ENCODE assay signal across 1 cellular context in the genomic region with DNA sequence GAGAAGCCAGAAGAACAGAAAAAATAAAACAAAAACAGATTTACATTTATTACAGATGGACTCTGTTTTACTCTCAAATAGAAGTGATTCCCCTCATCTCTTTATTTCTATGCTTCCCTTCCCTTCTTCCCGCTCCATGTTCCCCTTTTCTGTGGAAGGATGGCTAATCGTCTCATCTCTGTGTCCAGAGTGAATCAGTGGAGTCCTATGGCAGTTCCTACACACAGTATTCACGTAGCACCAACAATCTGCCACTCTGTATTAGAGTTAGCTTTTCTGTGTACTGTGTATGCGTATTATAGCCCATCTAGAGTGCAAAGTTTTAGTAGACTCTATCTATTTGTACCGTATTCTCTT.
TF ChIP-seq lines count a peak whose summit lies in the region.

No MANE protein-coding gene starts in this region.

TF ChIP-seq in SK-N-SH treated with all-trans-retinoic acid at 6 μM for 48 hours, 23 proteins besides CTCF, POLR2A, EP300 and RAD21 (continued from another document):
- TF ChIP-seq, protein P1, sequence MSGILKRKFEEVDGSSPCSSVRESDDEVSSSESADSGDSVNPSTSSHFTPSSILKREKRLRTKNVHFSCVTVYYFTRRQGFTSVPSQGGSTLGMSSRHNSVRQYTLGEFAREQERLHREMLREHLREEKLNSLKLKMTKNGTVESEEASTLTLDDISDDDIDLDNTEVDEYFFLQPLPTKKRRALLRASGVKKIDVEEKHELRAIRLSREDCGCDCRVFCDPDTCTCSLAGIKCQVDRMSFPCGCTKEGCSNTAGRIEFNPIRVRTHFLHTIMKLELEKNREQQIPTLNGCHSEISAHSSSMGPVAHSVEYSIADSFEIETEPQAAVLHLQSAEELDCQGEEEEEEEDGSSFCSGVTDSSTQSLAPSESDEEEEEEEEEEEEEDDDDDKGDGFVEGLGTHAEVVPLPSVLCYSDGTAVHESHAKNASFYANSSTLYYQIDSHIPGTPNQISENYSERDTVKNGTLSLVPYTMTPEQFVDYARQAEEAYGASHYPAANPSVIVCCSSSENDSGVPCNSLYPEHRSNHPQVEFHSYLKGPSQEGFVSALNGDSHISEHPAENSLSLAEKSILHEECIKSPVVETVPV (CRISPR knock-in tag; IDR thresholded peaks at IDR 0.05), result no peak
- TF ChIP-seq, protein P2, sequence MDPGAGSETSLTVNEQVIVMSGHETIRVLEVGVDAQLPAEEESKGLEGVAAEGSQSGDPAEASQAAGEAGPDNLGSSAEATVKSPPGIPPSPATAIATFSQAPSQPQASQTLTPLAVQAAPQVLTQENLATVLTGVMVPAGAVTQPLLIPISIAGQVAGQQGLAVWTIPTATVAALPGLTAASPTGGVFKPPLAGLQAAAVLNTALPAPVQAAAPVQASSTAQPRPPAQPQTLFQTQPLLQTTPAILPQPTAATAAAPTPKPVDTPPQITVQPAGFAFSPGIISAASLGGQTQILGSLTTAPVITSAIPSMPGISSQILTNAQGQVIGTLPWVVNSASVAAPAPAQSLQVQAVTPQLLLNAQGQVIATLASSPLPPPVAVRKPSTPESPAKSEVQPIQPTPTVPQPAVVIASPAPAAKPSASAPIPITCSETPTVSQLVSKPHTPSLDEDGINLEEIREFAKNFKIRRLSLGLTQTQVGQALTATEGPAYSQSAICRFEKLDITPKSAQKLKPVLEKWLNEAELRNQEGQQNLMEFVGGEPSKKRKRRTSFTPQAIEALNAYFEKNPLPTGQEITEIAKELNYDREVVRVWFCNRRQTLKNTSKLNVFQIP (CRISPR knock-in tag; IDR thresholded peaks at IDR 0.05; ENCODE audit: borderline replicate concordance, low read depth), result no peak
